1 cellular context compared by ENCODE assay signal in genomic region chr3:125220681-125221429, GRCh38.
TF ChIP-seq lines count a peak whose summit lies in the region.

No MANE protein-coding gene starts in this region.

TF ChIP-seq in IMR-90, 13 proteins besides CTCF, POLR2A, EP300 and RAD21 (continued from another document):
- TF ChIP-seq MAZ (IDR thresholded peaks at IDR 0.05; ENCODE audit: borderline replicate concordance, low read depth, low read length): no peak
- TF ChIP-seq SMC3 (IDR thresholded peaks at IDR 0.05; ENCODE audit: low read depth, low read length): no peak
- no peak for TF ChIP-seq FOS (IDR thresholded peaks at IDR 0.05; ENCODE audit: low read depth, low read length)
- no peak for TF ChIP-seq USF2 (IDR thresholded peaks at IDR 0.05; ENCODE audit: low read depth, low read length)
- no peak for TF ChIP-seq CHD1 (IDR thresholded peaks at IDR 0.05; ENCODE audit: low read depth, low read length)
- TF ChIP-seq MXI1 (IDR thresholded peaks at IDR 0.05; ENCODE audit: borderline replicate concordance, low read depth, low read length): no peak
- no peak for TF ChIP-seq RCOR1 (IDR thresholded peaks at IDR 0.05; ENCODE audit: insufficient replicate concordance, low read length)
- no peak for TF ChIP-seq CEBPB (IDR thresholded peaks at IDR 0.05; ENCODE audit: low read depth, low read length)
- TF ChIP-seq MAFK (IDR thresholded peaks at IDR 0.05; ENCODE audit: low read depth, low read length): no peak
- no peak for TF ChIP-seq ELK1 (IDR thresholded peaks at IDR 0.05; ENCODE audit: borderline replicate concordance, low read depth, low read length)
- TF ChIP-seq RFX5 (IDR thresholded peaks at IDR 0.05; ENCODE audit: low read depth, low read length): no peak
